In genomic region chr14:44170554-44170953, GRCh38 we compare ENCODE assay signal across 21 cellular contexts.
A peak's percentile ranks its signal among the peaks of the same experiment; 100 is the strongest.
DNase-seq lines count a peak whose midpoint lies in the region; ATAC-seq, FAIRE-seq and TF ChIP-seq lines count a peak whose summit lies in the region.
"Had no signal": no experiment of that assay in that cellular context is flagged by ENCODE, and none has a peak within 500 bp of the region (broad histone marks: within the 10 kb centered on the region; RNA-seq: fewer than 3 reads in every experiment).

No MANE protein-coding gene starts in this region.

- dilution Hi-C loops in endothelial cell of umbilical vein (cut with MboI; ENCODE audit: extremely low pct_ligation_motif_present, low sequenced_read_pairs): no loop called here

- H3K9me3 ChIP-seq in endothelial cell of umbilical vein (replicated peaks; ENCODE audit: control insufficient read depth, insufficient read depth, low read length) (no peaks in the 10 kb centered on the region), HAP-1 (no peaks in the 10 kb centered on the region)
- H3K9me3 ChIP-seq: BLaER1 had no signal

- intact Hi-C loops in endothelial cell of umbilical vein (cut with micrococcal nuclease): no loop called here

- DNase-seq in HT-29 (ENCODE audit: low spot score): peak; percentile 14
- peak; percentile 52 for DNase-seq in OCI-M1 (lab: John Stamatoyannopoulos, UW)
- no peak for DNase-seq in endothelial cell of umbilical vein (ENCODE audit: low read depth, low spot score)
- peak; percentile 15 for DNase-seq in renal cortical epithelial cell (ENCODE audit: low read depth)
- no peak for DNase-seq in HAP-1 (ENCODE audit: low spot score in 2 of 2)
- DNase-seq in ecto neural progenitor cell (ENCODE audit: low spot score): no peak
- DNase-seq: ACHN; CD4-positive, alpha-beta T cell; COR-L47; DMS153; Karpas-422; NCI-H1092; NCI-H1436 treated with DMSO at 0.1 percent for 48 hours; NCI-H2029 treated with DMSO at 0.1 percent for 48 hours; NCI-H524; NCI-H774; Right ventricle myocardium superior had no signal

- H3K27ac ChIP-seq in endothelial cell of umbilical vein (ENCODE audit: insufficient read depth, low read depth, low read length): no peak overlapping the region
- H3K27ac ChIP-seq: BLaER1 had no signal

- CTCF ChIA-PET in endothelial cell of umbilical vein (lab: Charles Lee): no interaction called here

- no peaks in the 10 kb centered on the region for H3K9me1 ChIP-seq in endothelial cell of umbilical vein (replicated peaks; ENCODE audit: control insufficient read depth, extremely low read depth, insufficient read depth, low read length)

- peak; percentile 12 for FAIRE-seq in endothelial cell of umbilical vein (lab: Jason Lieb, UNC)
- FAIRE-seq: GM12891, H1 had no signal

- no peaks in the 10 kb centered on the region for H3K36me3 ChIP-seq in endothelial cell of umbilical vein (ENCODE audit: control insufficient read depth in 2 of 2, extremely low read depth in 1 of 2, insufficient read depth in 2 of 2, low read length in 2 of 2)
- no peaks in the 10 kb centered on the region for H3K36me3 ChIP-seq in HAP-1 (replicated peaks)
- H3K36me3 ChIP-seq: BLaER1 had no signal

- TF ChIP-seq POLR2A in endothelial cell of umbilical vein (IDR thresholded peaks at IDR 0.05; ENCODE audit: low read depth, low read length): no peak

- H3K4me2 ChIP-seq in endothelial cell of umbilical vein (ENCODE audit: insufficient read depth, low read length): no peak overlapping the region
- H3K4me2 ChIP-seq: BLaER1 had no signal

- H3K9ac ChIP-seq in endothelial cell of umbilical vein (replicated peaks; ENCODE audit: extremely low read depth, insufficient read depth, low read length): no peak overlapping the region
- H3K9ac ChIP-seq: BLaER1 had no signal

- H3K79me2 ChIP-seq in endothelial cell of umbilical vein (ENCODE audit: control insufficient read depth, insufficient read depth, low read length): no peaks in the 10 kb centered on the region

- no peaks in the 10 kb centered on the region for H4K20me1 ChIP-seq in endothelial cell of umbilical vein (replicated peaks; ENCODE audit: control insufficient read depth, extremely low read depth, insufficient read depth, low read length)
- H4K20me1 ChIP-seq: BLaER1 had no signal

- in situ Hi-C loops in HAP-1 (cut with MboI; ENCODE audit: low sequenced_read_pairs): no loop called here

- TF ChIP-seq CTCF in endothelial cell of umbilical vein (IDR thresholded peaks at IDR 0.05; ENCODE audit: extremely low read depth in 1 of 2, insufficient read depth in 1 of 2, low read depth in 1 of 2, low read length in 2 of 2): no peak

- H2AFZ ChIP-seq in endothelial cell of umbilical vein (ENCODE audit: low read depth, low read length): no peak overlapping the region

- POLR2A ChIA-PET in endothelial cell of umbilical vein (lab: Charles Lee): no interaction called here

- no peak for ATAC-seq in HG02623 (IDR thresholded peaks at IDR 0.05; ENCODE audit: unreplicated experiment)

- no peaks in the 10 kb centered on the region for H3K27me3 ChIP-seq in endothelial cell of umbilical vein (ENCODE audit: control insufficient read depth in 2 of 2, insufficient read depth in 2 of 2, low read length in 2 of 2)
- no peaks in the 10 kb centered on the region for H3K27me3 ChIP-seq in HAP-1 (ENCODE audit: low read depth)
- H3K27me3 ChIP-seq: BLaER1 had no signal

- no peaks in the 10 kb centered on the region for H3K4me1 ChIP-seq in endothelial cell of umbilical vein (ENCODE audit: control insufficient read depth, extremely low read depth, insufficient read depth, low read length)
- H3K4me1 ChIP-seq in HAP-1: no peaks in the 10 kb centered on the region
- H3K4me1 ChIP-seq: BLaER1 had no signal

- BruUV-seq in endothelial cell of umbilical vein (replicated peaks; lab: Mats Ljungman, UMichigan): no TSS peak

- H3K4me3 ChIP-seq in endothelial cell of umbilical vein (replicated peaks in 1 of 3; ENCODE audit: insufficient read depth in 1 of 3, low read depth in 1 of 3, low read length in 3 of 3): no peak overlapping the region
- no peak overlapping the region for H3K4me3 ChIP-seq in HAP-1
- H3K4me3 ChIP-seq: BLaER1 had no signal

TF ChIP-seq in endothelial cell of umbilical vein, 7 proteins besides CTCF, POLR2A, EP300 and RAD21:
- no peak for TF ChIP-seq GATA2 (IDR thresholded peaks at IDR 0.05; ENCODE audit: insufficient read depth, insufficient read length, low read depth, low read length)
- no peak for TF ChIP-seq POLR2AphosphoS5 (IDR thresholded peaks at IDR 0.05; ENCODE audit: insufficient read depth, low read depth, low read length)
- TF ChIP-seq EZH2 (IDR thresholded peaks at IDR 0.05; ENCODE audit: borderline replicate concordance, low read depth, low read length, severe bottlenecking): no peak
- no peak for TF ChIP-seq MYC (IDR thresholded peaks at IDR 0.05; ENCODE audit: low read depth, low read length)
- no peak for TF ChIP-seq JUN (IDR thresholded peaks at IDR 0.05; ENCODE audit: borderline replicate concordance, insufficient read depth, insufficient read length, low read depth)
- no peak for TF ChIP-seq FOS (IDR thresholded peaks at IDR 0.05; ENCODE audit: borderline replicate concordance, insufficient read depth, low read length)
- TF ChIP-seq MAX (IDR thresholded peaks at IDR 0.05; ENCODE audit: insufficient read depth, insufficient read length): no peak
TF ChIP-seq in endothelial cell of umbilical vein: peak in this region for 0.

Comparison
In these comparisons a context has a peak if more than half of its experiments do, and no peak if none do; other contexts are left out.
1. DNase-seq: peak in HT-29 (single experiment), OCI-M1 (single experiment) and renal cortical epithelial cell (single experiment); none in endothelial cell of umbilical vein (single experiment), HAP-1 (0 of 2) and ecto neural progenitor cell (single experiment).